Comparison of ENCODE assay signal across 16 cellular contexts in the genomic region with DNA sequence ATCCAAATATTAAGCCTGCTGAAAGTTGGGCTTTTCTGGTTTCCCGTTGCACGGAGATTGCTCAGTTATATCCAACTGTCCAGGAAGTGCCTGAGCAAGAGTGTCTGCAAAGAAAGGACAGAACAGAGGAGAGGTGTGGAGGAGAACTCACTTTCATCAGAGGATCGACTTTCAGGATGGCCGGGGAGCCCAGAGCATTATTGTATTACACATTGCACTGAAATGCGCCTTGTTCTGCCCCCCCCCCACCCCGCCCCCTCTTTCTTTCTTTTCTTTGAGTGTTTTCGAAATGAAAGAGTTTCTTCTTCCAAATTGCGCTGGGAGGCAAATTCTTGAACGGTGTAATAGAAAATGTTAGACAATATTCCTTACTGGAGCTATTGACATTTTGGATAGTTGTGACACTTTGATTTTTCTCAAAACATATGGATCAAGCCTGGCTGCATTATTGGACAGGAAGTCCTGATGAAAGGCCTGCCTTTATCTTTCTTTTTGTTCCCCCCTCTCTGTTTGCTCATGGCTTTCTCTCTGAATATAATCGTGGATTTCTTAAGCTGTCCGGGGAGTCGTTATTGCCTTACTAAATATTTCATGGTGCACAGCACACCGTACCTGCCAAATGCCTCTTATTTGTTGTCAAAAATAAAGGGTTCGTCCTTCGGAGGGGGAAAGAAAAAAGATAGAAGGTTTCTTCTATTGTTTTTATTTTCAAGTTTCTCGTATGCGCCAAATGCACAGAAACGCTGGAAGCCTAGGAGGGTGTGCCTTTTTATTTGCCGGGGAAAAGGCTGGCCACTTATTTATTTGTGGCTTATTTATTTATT.
A peak's percentile ranks its signal among the peaks of the same experiment; 100 is the strongest.
DNase-seq lines count a peak whose midpoint lies in the region; ATAC-seq and TF ChIP-seq lines count a peak whose summit lies in the region.
"Had no signal": no experiment of that assay in that cellular context is flagged by ENCODE, and none has a peak within 500 bp of the region (broad histone marks: within the 10 kb centered on the region; RNA-seq: fewer than 3 reads in every experiment).

No MANE protein-coding gene starts in this region.

- no peak overlapping the region for H3K27ac ChIP-seq in mesenchymal stem cell (ENCODE audit: low read length, poor library complexity, severe bottlenecking)
- H3K27ac ChIP-seq in foreskin keratinocyte, result no peak overlapping the region
- H3K27ac ChIP-seq in thyroid gland, result no peak overlapping the region
- H3K27ac ChIP-seq: lower lobe of right lung, neutrophil had no signal

- peaks cover 32% of the 10 kb centered on the region for H3K4me1 Mint-ChIP-seq in HFFc6 (ENCODE audit: low read depth)
- peaks cover 11% of the 10 kb centered on the region for H3K4me1 Mint-ChIP-seq in MCF 10A (ENCODE audit: insufficient read depth, unreplicated experiment)
- no peaks in the 10 kb centered on the region for H3K4me1 Mint-ChIP-seq in activated CD4-positive, alpha-beta T cell treated with anti-CD3 and anti-CD28 coated beads for 36 hours

- H3K36me3 Mint-ChIP-seq in HFFc6 (ENCODE audit: low read depth), result no peaks in the 10 kb centered on the region
- H3K36me3 Mint-ChIP-seq in MCF 10A (ENCODE audit: insufficient read depth, unreplicated experiment), result no peaks in the 10 kb centered on the region
- no peaks in the 10 kb centered on the region for H3K36me3 Mint-ChIP-seq in activated CD4-positive, alpha-beta T cell treated with anti-CD3 and anti-CD28 coated beads for 36 hours (ENCODE audit: low read depth)

- H3K9me3 Mint-ChIP-seq in HFFc6 (no peaks in the 10 kb centered on the region), MCF 10A (ENCODE audit: unreplicated experiment) (no peaks in the 10 kb centered on the region)
- no peaks in the 10 kb centered on the region for H3K9me3 Mint-ChIP-seq in activated CD4-positive, alpha-beta T cell treated with anti-CD3 and anti-CD28 coated beads for 36 hours (ENCODE audit: low read depth)

- H3K27me3 Mint-ChIP-seq in HFFc6 (ENCODE audit: insufficient read depth), result peaks cover 25% of the 10 kb centered on the region
- H3K27me3 Mint-ChIP-seq in MCF 10A (ENCODE audit: insufficient read depth, unreplicated experiment), result no peaks in the 10 kb centered on the region
- peaks cover 25% of the 10 kb centered on the region for H3K27me3 Mint-ChIP-seq in activated CD4-positive, alpha-beta T cell treated with anti-CD3 and anti-CD28 coated beads for 36 hours

- H3K18ac ChIP-seq in mesenchymal stem cell (ENCODE audit: low read depth in 1 of 2, low read length in 2 of 2), result no peak overlapping the region

- no peak overlapping the region for H3K23ac ChIP-seq in mesenchymal stem cell (ENCODE audit: low read length in 2 of 2)

- TF ChIP-seq CTCF in HFFc6 (IDR thresholded peaks at IDR 0.05) (no peak), MCF 10A (IDR thresholded peaks at IDR 0.05; ENCODE audit: unreplicated experiment) (no peak), foreskin keratinocyte (conservative IDR thresholded peaks at IDR 0.05) (no peak), thyroid gland (IDR thresholded peaks at IDR 0.05) (no peak)

- no peak overlapping the region for H3K4ac ChIP-seq in mesenchymal stem cell (ENCODE audit: low read depth in 1 of 2, low read length in 2 of 2)

- H2BK120ac ChIP-seq in mesenchymal stem cell (ENCODE audit: low read depth, low read length), result no peak overlapping the region

- TF ChIP-seq POLR2A in thyroid gland (IDR thresholded peaks at IDR 0.05), result no peak

- no peak overlapping the region for H2AFZ ChIP-seq in mesenchymal stem cell (ENCODE audit: low read depth, low read length)

- no peak overlapping the region for H3K14ac ChIP-seq in mesenchymal stem cell (ENCODE audit: low read length in 2 of 2)

- no peak overlapping the region for H3K27ac Mint-ChIP-seq in HFFc6
- H3K27ac Mint-ChIP-seq in MCF 10A (ENCODE audit: low read depth, unreplicated experiment), result no peak overlapping the region
- no peak overlapping the region for H3K27ac Mint-ChIP-seq in activated CD4-positive, alpha-beta T cell treated with anti-CD3 and anti-CD28 coated beads for 36 hours

- WGBS in mesenchymal stem cell, result 89% methylated on average over 17 of the region's 19 CpGs
- 74 to 75% methylated on average over 19 of the region's 19 CpGs for WGBS in thyroid gland, 2 donors

- H3K4me3 Mint-ChIP-seq in HFFc6, result peak overlapping the region; percentile 42
- no peak overlapping the region for H3K4me3 Mint-ChIP-seq in MCF 10A (ENCODE audit: unreplicated experiment)
- no peak overlapping the region for H3K4me3 Mint-ChIP-seq in activated CD4-positive, alpha-beta T cell treated with anti-CD3 and anti-CD28 coated beads for 36 hours

- POLR2A ChIA-PET in MCF 10A (lab: Yijun Ruan, JAX), result no interaction called here
- POLR2A ChIA-PET in activated CD4-positive, alpha-beta T cell treated with anti-CD3 and anti-CD28 coated beads for 36 hours (lab: Charles Lee), result no interaction called here

- no TSS peak for BruUV-seq in MCF 10A (replicated peaks; lab: Mats Ljungman, UMichigan)

- no peaks in the 10 kb centered on the region for H3K9me3 ChIP-seq in mesenchymal stem cell (ENCODE audit: control insufficient read depth, low read length)
- H3K9me3 ChIP-seq in thyroid gland, result no peaks in the 10 kb centered on the region
- H3K9me3 ChIP-seq: lower lobe of right lung, neutrophil had no signal

- H3K9ac ChIP-seq in mesenchymal stem cell (ENCODE audit: low read length), result peak overlapping the region; percentile 70

- H3K79me1 ChIP-seq in mesenchymal stem cell (replicated peaks; ENCODE audit: low read length, poor library complexity, severe bottlenecking), result no peaks in the 10 kb centered on the region

- peak overlapping the region in 1 of 2 experiments; percentile 70 for H3K4me3 ChIP-seq in mesenchymal stem cell (ENCODE audit: insufficient read depth in 1 of 2, low read depth in 1 of 2, low read length in 2 of 2)
- H3K4me3 ChIP-seq in thyroid gland (replicated peaks in 1 of 3), result no peak overlapping the region
- H3K4me3 ChIP-seq: lower lobe of right lung had no signal

- intact Hi-C loops in MCF 10A (cut with micrococcal nuclease), result no loop called here
- intact Hi-C loops in activated CD4-positive, alpha-beta T cell treated with anti-CD3 and anti-CD28 coated beads for 36 hours (cut with DNase I, micrococcal nuclease), result no loop called here
- intact Hi-C loops in thyroid gland (cut with DNase I), result no loop called here

- no peak for ATAC-seq in activated CD4-positive, alpha-beta T cell treated with anti-CD3 and anti-CD28 coated beads for 36 hours
- no peak for ATAC-seq in foreskin keratinocyte
- ATAC-seq: HCT116, lower lobe of right lung had no signal

- no peak overlapping the region for H2BK12ac ChIP-seq in mesenchymal stem cell (ENCODE audit: low read length in 2 of 2)

- H3K4me2 ChIP-seq in mesenchymal stem cell (ENCODE audit: low read length, poor library complexity, severe bottlenecking), result no peak overlapping the region

- H3K27me3 ChIP-seq in mesenchymal stem cell (ENCODE audit: control insufficient read depth in 1 of 2, insufficient read depth in 1 of 2, low read length in 2 of 2), result peaks cover 0 to 29% of the 10 kb centered on the region in 2 experiments
- peaks cover 23% of the 10 kb centered on the region for H3K27me3 ChIP-seq in foreskin keratinocyte
- no peaks in the 10 kb centered on the region for H3K27me3 ChIP-seq in thyroid gland

- H3K36me3 ChIP-seq in mesenchymal stem cell (ENCODE audit: control insufficient read depth in 1 of 2, insufficient read depth in 2 of 2, low read depth in 1 of 2, low read length in 2 of 2) (no peaks in the 10 kb centered on the region), thyroid gland (no peaks in the 10 kb centered on the region)
- H3K36me3 ChIP-seq: lower lobe of right lung, neutrophil had no signal

- H2BK5ac ChIP-seq in mesenchymal stem cell (ENCODE audit: low read depth, low read length, poor library complexity, severe bottlenecking), result no peak overlapping the region

- CTCF ChIA-PET in MCF 10A (lab: Yijun Ruan, JAX), result interaction anchor here (0.6 kb wide), 1 partner anchor 623 kb away, joined by 3 read pairs; no protein-coding TSS in a partner anchor
- CTCF ChIA-PET in activated CD4-positive, alpha-beta T cell treated with anti-CD3 and anti-CD28 coated beads for 36 hours (lab: Charles Lee), result no interaction called here

- H3K4me1 ChIP-seq in mesenchymal stem cell (ENCODE audit: control insufficient read depth, insufficient read depth, low read depth, low read length), result peaks cover 3% of the 10 kb centered on the region
- H3K4me1 ChIP-seq in foreskin keratinocyte, result no peaks in the 10 kb centered on the region
- H3K4me1 ChIP-seq in thyroid gland, result no peaks in the 10 kb centered on the region
- H3K4me1 ChIP-seq: lower lobe of right lung had no signal

- no peak overlapping the region for H2AK5ac ChIP-seq in mesenchymal stem cell (ENCODE audit: low read length, severe bottlenecking)

- H4K8ac ChIP-seq in mesenchymal stem cell (ENCODE audit: low read length), result no peak overlapping the region

- DNase-seq in AG08395 (ENCODE audit: low spot score), result peak; percentile 47
- DNase-seq in HFFc6, result no peak
- peak; percentile 5 for DNase-seq in MCF 10A (ENCODE audit: unreplicated experiment)
- no peak for DNase-seq in mesenchymal stem cell
- no peak for DNase-seq in activated CD4-positive, alpha-beta T cell treated with anti-CD3 and anti-CD28 coated beads for 36 hours
- DNase-seq in foreskin keratinocyte, result no peak
- DNase-seq in thyroid gland, result no peak
- no peak for DNase-seq in stimulated activated CD8-positive, alpha-beta memory T cell treated with anti-CD3 and anti-CD28 coated beads, Interleukin-4, amount 100 ng/mL, for 48 hours
- DNase-seq: activated naive CD4-positive, alpha-beta T cell treated with Interleukin-2 at 50 U/mL for 16 hours; DMS 273 treated with DMSO at 0.1 percent for 48 hours; KG1; lower lobe of right lung; NCI-H1694; SIG-M5 had no signal

- H2BK15ac ChIP-seq in mesenchymal stem cell (ENCODE audit: low read depth, poor library complexity, severe bottlenecking), result no peak overlapping the region

- no peak overlapping the region for H4K91ac ChIP-seq in mesenchymal stem cell (ENCODE audit: low read length)

Comparison
In these comparisons a context has a peak if more than half of its experiments do, and no peak if none do; other contexts are left out.
1. DNase-seq: peak in AG08395 (single experiment) and MCF 10A (single experiment); none in HFFc6 (single experiment), mesenchymal stem cell (single experiment), activated CD4-positive, alpha-beta T cell treated with anti-CD3 and anti-CD28 coated beads for 36 hours (single experiment), foreskin keratinocyte (0 of 2), thyroid gland (0 of 2) and stimulated activated CD8-positive, alpha-beta memory T cell treated with anti-CD3 and anti-CD28 coated beads, Interleukin-4, amount 100 ng/mL, for 48 hours (single experiment).